24 cellular contexts compared by ENCODE assay signal in the genomic region with DNA sequence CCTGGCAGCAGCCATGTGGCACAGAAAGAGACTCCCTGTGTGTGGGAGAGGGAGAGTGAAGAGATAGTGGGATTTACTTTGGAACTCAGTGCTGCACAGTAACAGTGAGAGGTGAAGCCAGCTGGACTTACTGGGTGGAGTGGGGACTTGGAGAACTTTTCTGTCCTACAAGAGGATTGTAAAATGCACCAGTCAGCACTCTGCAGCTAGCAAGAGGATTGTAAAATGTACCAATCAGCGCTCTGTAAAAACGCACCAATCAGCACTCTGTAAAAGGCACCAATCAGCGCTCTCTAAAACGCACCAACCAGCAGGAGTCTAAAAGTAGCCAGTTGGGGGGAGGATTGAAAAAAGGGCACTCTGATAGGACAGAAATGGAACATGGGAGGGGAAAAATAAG.
"Had no signal": no experiment of that assay in that cellular context is flagged by ENCODE, and none has a peak within 500 bp of the region (broad histone marks: within the 10 kb centered on the region; RNA-seq: fewer than 3 reads in every experiment).

No MANE protein-coding gene starts in this region.

- H3K36me3 ChIP-seq: MG63, SJSA1 had no signal

- FAIRE-seq: HTR-8/SVneo, RCC 7860 had no signal

- H3K4me1 ChIP-seq: SJSA1 had no signal

- H3K27me3 ChIP-seq: MG63, SJSA1 had no signal

- H3K9me3 ChIP-seq: MG63 had no signal

- H3K27ac ChIP-seq: HL-60, SJSA1, SK-N-MC had no signal

- H3K4me3 ChIP-seq: MG63, SJSA1, SK-N-MC had no signal

- DNase-seq: Karpas-422, KG1, MG63, NCI-H1092, NCI-H1105 treated with DMSO at 0.1 percent for 48 hours, NCI-H1417 treated with DMSO at 0.1 percent for 48 hours, NCI-H146, NCI-H1694 treated with DMSO at 0.1 percent for 48 hours, NCI-H1930, NCI-H2081, NCI-H2107, NCI-H2227 treated with DMSO at 0.1 percent for 48 hours, NCI-H510A, NCI-H524 treated with DMSO at 0.1 percent for 48 hours, NCI-H69, NCI-H774, Right ventricle myocardium superior, RPMI8226, SIG-M5 had no signal
